ENCODE assay signal across 8 cellular contexts in the genomic region with DNA sequence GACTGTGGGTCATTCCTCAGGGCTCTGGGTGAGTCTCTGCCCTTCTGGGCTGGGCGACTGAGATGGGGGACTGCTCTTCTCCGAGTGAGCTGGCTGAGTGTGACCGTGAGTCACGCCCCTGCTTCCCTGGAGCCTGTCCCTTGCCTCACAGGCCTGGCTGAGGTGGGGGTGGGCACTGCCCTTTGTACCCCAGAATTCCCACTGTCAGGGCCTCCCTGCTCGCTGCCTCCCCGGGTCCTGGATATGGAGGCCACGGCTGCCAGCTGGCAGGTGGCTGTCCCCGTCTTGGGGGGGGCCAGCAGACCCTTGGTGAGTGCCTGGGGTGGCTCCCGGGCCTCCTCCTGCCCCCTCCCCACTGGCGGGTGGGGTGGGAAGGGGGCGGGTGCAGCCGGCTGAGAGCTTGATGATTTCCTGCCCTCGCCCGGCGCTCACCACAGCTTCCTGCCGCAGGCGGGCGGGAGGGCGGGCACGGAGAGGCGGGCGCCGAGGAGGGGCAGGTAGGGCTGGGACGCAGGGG. TPM values are rescaled to one million over a fixed set of nuclear protein-coding genes. Genes with fewer than 3 reads are reported as not detected.
DNase-seq lines count a peak whose midpoint lies in the region.

A gene with protein sequence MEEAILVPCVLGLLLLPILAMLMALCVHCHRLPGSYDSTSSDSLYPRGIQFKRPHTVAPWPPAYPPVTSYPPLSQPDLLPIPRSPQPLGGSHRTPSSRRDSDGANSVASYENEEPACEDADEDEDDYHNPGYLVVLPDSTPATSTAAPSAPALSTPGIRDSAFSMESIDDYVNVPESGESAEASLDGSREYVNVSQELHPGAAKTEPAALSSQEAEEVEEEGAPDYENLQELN (plus strand): TSS at position 434 of the 517 bp plus-strand sequence. CDS start 366 bp downstream, outside the sequence.

- peak; percentile 86 for DNase-seq in CMK (ENCODE audit: low read depth)
- DNase-seq in NCI-H2196 treated with DMSO at 0.1 percent for 48 hours (lab: John Stamatoyannopoulos, UW; ENCODE audit: unreplicated experiment) = peak; percentile 44
- peak; percentile 79 for DNase-seq in activated CD8-positive, alpha-beta memory T cell treated with anti-CD3 and anti-CD28 coated beads, Interleukin-2, amount 50 U/mL, for 4 hours
- no peak for DNase-seq in superior temporal gyrus (ENCODE audit: extremely low spot score)
- DNase-seq in SW 1271 (lab: John Stamatoyannopoulos, UW) = no peak
- DNase-seq in mesenteric fat pad (ENCODE audit: low spot score) = no peak

- peaks cover 39% of the 10 kb centered on the region for H3K4me1 ChIP-seq in mononuclear cell (ENCODE audit: insufficient read depth, low read length)
- H3K4me1 ChIP-seq in thymus (ENCODE audit: control insufficient read depth, insufficient read depth, low read length) = peaks cover 36% of the 10 kb centered on the region

- peak within 1 kb of the TSS; percentile 90 for H3K27ac ChIP-seq in thymus (ENCODE audit: low read depth)

- H3K36me3 ChIP-seq in thymus (ENCODE audit: control insufficient read depth, insufficient read depth) = peaks cover 73% of the 10 kb centered on the region

- H3K4me3 ChIP-seq in mononuclear cell (ENCODE audit: low read length) (peak within 1 kb of the TSS; percentile 67), thymus (ENCODE audit: low read length) (peak within 1 kb of the TSS; percentile 96)

- WGBS in thymus = 4% methylated on average over 24 of the region's 24 CpGs

- H3K9me3 ChIP-seq in mononuclear cell (ENCODE audit: low read depth, low read length) (no peaks in the 10 kb centered on the region), thymus (ENCODE audit: control insufficient read depth) (peaks cover 3% of the 10 kb centered on the region)

- no peaks in the 10 kb centered on the region for H3K27me3 ChIP-seq in mononuclear cell (ENCODE audit: insufficient read depth, low read length)
- H3K27me3 ChIP-seq in thymus (ENCODE audit: control insufficient read depth, insufficient read depth) = no peaks in the 10 kb centered on the region

RNA-seq across cellular contexts. Expression of the gene that starts here (rescaled TPM):
- total RNA-seq in mononuclear cell (34.0 TPM), mesenteric fat pad (4.1 TPM)
- 239 TPM for polyA plus RNA-seq in thymus

Comparison
In these comparisons a context has a peak if more than half of its experiments do, and no peak if none do; other contexts are left out.
1. DNase-seq: peak in CMK (single experiment), NCI-H2196 treated with DMSO at 0.1 percent for 48 hours (single experiment) and activated CD8-positive, alpha-beta memory T cell treated with anti-CD3 and anti-CD28 coated beads, Interleukin-2, amount 50 U/mL, for 4 hours (single experiment); none in superior temporal gyrus (single experiment), SW 1271 (0 of 2) and mesenteric fat pad (single experiment).